ENCODE assay signal across 15 cellular contexts in the genomic region with DNA sequence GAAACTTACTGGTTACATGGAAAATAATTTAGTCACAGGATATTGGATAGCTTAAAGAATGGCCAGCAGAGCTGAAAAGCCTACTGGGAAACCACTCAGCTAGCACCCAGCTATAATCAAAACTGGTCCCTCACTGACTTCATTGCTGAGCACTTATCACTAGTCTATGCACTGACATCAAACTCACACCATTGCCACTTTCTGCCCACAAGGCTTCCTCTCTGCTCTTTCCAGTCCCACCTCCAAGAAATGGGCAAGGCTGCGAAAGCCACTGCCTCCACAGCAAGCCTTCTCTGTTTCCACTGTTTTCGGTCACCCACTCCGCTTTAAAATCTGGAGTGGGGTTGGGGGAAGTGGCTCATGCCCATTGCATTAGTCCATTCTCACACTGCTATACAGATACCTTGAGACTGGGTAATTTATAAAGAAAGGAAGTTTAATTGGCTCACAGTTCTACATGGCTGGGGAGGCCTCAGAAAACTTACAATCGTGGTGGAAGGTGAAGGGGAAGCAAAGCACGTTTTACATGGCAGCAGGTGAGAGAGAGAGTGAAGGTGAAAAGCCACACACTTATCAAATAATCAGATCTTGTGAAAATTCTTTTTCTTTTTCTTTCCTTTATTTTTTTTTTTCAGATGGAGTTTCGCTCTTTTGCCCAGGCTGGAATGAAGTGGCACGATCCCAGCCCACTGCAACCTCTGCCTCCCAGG.
"Had no signal": no experiment of that assay in that cellular context is flagged by ENCODE, and none has a peak within 500 bp of the region (broad histone marks: within the 10 kb centered on the region; RNA-seq: fewer than 3 reads in every experiment).

No MANE protein-coding gene starts in this region.

- H3K9me3 ChIP-seq: esophagus squamous epithelium, SK-N-SH had no signal

- ATAC-seq: foreskin keratinocyte had no signal

- H3K27ac ChIP-seq: dorsolateral prefrontal cortex, esophagus squamous epithelium, foreskin keratinocyte, right atrium auricular region, suprapubic skin had no signal

- H3K4me1 ChIP-seq: esophagus squamous epithelium, foreskin keratinocyte, right atrium auricular region, suprapubic skin had no signal

- H3K4me3 ChIP-seq: dorsolateral prefrontal cortex, esophagus squamous epithelium, right atrium auricular region, suprapubic skin had no signal

- DNase-seq: activated CD4-positive, alpha-beta T cell treated with anti-CD3 and anti-CD28 coated beads, Interleukin-2, amount 50 U/mL, for 1 hour; activated naive CD4-positive, alpha-beta T cell treated with anti-CD3 and anti-CD28 coated beads, Interleukin-2, amount 50 U/mL, for 16 hours; dorsolateral prefrontal cortex; esophagus squamous epithelium; foreskin keratinocyte; head of caudate nucleus; naive B cell; nucleus accumbens; SK-N-SH; small intestine had no signal

- H3K36me3 Mint-ChIP-seq: type B pancreatic cell had no signal

- H3K36me3 ChIP-seq: esophagus squamous epithelium, right atrium auricular region, suprapubic skin had no signal

- H3K4me3 Mint-ChIP-seq: activated T-helper 1 cell treated with anti-CD3 and anti-CD28 coated beads, Interleukin-12 subunit alpha, Interleukin-12 subunit beta, Interleukin-2, Interleukin-4 antibody, amounts not matched to agents 30 ng/mL and 10 ng/mL and 1 ng/mL, durations not matched to agents 14 hours and 24 hours and 36 hours; naive B cell; type B pancreatic cell had no signal

- H3K4me1 Mint-ChIP-seq: naive B cell had no signal

- H3K27ac Mint-ChIP-seq: activated T-helper 1 cell treated with anti-CD3 and anti-CD28 coated beads, Interleukin-12 subunit alpha, Interleukin-12 subunit beta, Interleukin-2, Interleukin-4 antibody, amounts not matched to agents 30 ng/mL and 10 ng/mL and 1 ng/mL, durations not matched to agents 14 hours and 24 hours and 36 hours; naive B cell; type B pancreatic cell had no signal

- FAIRE-seq: small intestine, TTC549 had no signal

- H3K27me3 ChIP-seq: dorsolateral prefrontal cortex, esophagus squamous epithelium, foreskin keratinocyte, right atrium auricular region, suprapubic skin had no signal
